In the genomic region with DNA sequence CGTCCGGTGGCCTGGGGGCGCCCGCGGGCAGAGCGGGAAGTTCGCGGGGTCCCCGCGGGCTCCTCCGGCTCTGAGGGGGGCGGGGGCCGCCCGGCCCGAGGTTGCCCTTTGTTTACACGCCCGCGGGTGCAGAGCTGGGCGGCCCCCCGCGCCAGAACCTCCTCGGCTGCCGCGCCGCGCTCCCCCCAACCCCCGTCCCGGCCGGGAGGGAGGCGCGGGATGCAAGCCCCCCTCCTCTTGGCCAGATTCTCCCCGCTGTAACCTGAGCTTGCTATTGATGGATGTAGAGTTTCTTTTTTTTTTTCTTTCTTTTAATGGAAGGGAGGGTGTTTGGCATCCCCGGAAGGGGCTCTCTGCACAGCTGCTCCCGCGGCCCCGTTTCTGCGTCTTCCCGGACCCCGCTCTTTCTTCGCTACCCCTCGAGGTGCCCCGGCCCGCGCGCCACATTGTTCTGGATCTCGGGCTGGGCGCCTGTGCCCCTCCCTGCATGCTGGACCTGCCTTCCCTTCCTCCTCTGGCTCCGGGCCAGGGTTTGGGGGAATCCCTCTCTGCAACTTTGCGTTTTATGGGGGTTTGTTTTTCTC, we compare ENCODE assay signal across 8 cellular contexts. TPM values are rescaled to one million over a fixed set of nuclear protein-coding genes. Genes with fewer than 3 reads are reported as not detected.
A peak's percentile ranks its signal among the peaks of the same experiment; 100 is the strongest.
DNase-seq lines count a peak whose midpoint lies in the region; ATAC-seq and TF ChIP-seq lines count a peak whose summit lies in the region.

No MANE protein-coding gene starts in this region.

- H3K27me3 Mint-ChIP-seq in IgD-negative memory B cell (peaks cover 63% of the 10 kb centered on the region), immature natural killer cell (ENCODE audit: low read depth in 3 of 3) (peaks cover 16 to 42% (median 30%) of the 10 kb centered on the region in 3 donors)
- peaks cover 35% of the 10 kb centered on the region for H3K27me3 Mint-ChIP-seq in activated CD8-positive, alpha-beta T cell treated with anti-CD3 and anti-CD28 coated beads, Interleukin-2, amount 10 ng/mL, durations not matched to agents 7 days and 5 days (ENCODE audit: low read depth)

- no peaks in the 10 kb centered on the region for H3K9me3 Mint-ChIP-seq in IgD-negative memory B cell
- no peaks in the 10 kb centered on the region for H3K9me3 Mint-ChIP-seq in activated CD8-positive, alpha-beta T cell treated with anti-CD3 and anti-CD28 coated beads, Interleukin-2, amount 10 ng/mL, durations not matched to agents 7 days and 5 days (ENCODE audit: insufficient read depth)
- H3K9me3 Mint-ChIP-seq in immature natural killer cell, result no peaks in the 10 kb centered on the region

- peak; percentile 34 for ATAC-seq in activated CD8-positive, alpha-beta T cell treated with anti-CD3 and anti-CD28 coated beads, Interleukin-2, amount 10 ng/mL, durations not matched to agents 7 days and 5 days
- ATAC-seq in HG02798 (IDR thresholded peaks at IDR 0.05; ENCODE audit: poor library complexity, unreplicated experiment), result no peak

- TF ChIP-seq CTCF in tibial artery (IDR thresholded peaks at IDR 0.05), result no peak

- H3K27me3 ChIP-seq in tibial artery, result peaks cover 6 to 96% of the 10 kb centered on the region in 2 donors

- H3K4me1 Mint-ChIP-seq in IgD-negative memory B cell (peaks cover 8 to 10% (median 8%) of the 10 kb centered on the region in 3 donors), immature natural killer cell (peaks cover 16 to 19% of the 10 kb centered on the region in 2 donors)
- peaks cover 54% of the 10 kb centered on the region for H3K4me1 Mint-ChIP-seq in activated CD8-positive, alpha-beta T cell treated with anti-CD3 and anti-CD28 coated beads, Interleukin-2, amount 10 ng/mL, durations not matched to agents 7 days and 5 days (ENCODE audit: low read depth)

- H3K36me3 Mint-ChIP-seq in IgD-negative memory B cell (peaks cover 2% of the 10 kb centered on the region), immature natural killer cell (no peaks in the 10 kb centered on the region)
- peaks cover 27% of the 10 kb centered on the region for H3K36me3 Mint-ChIP-seq in activated CD8-positive, alpha-beta T cell treated with anti-CD3 and anti-CD28 coated beads, Interleukin-2, amount 10 ng/mL, durations not matched to agents 7 days and 5 days (ENCODE audit: low read depth)

- H3K4me3 Mint-ChIP-seq in IgD-negative memory B cell (peak overlapping the region; percentile 77 to 94 (median 86)), immature natural killer cell (peak overlapping the region; percentile 81 to 88 (median 84))
- H3K4me3 Mint-ChIP-seq in activated CD8-positive, alpha-beta T cell treated with anti-CD3 and anti-CD28 coated beads, Interleukin-2, amount 10 ng/mL, durations not matched to agents 7 days and 5 days, result peak overlapping the region; percentile 91

- peak overlapping the region; percentile 45 to 57 for H3K4me3 ChIP-seq in tibial artery

- intact Hi-C loops in tibial artery (cut with DNase I; ENCODE audit: low total_unique reads), result no loop called here

- H3K4me1 ChIP-seq in tibial artery, result peaks cover 0 to 17% (median 14%) of the 10 kb centered on the region in 4 donors

- no peak overlapping the region for H3K27ac ChIP-seq in tibial artery

- no peaks in the 10 kb centered on the region for H3K9me3 ChIP-seq in tibial artery

- CTCF ChIA-PET in activated CD8-positive, alpha-beta T cell treated with anti-CD3 and anti-CD28 coated beads, Interleukin-2, amount 10 ng/mL, durations not matched to agents 7 days and 5 days (lab: Charles Lee), result interaction anchor here (1.0 to 2.4 kb wide), 4 partner anchors 9 to 61 kb away, joined by 3 to 10 read pairs (median 5); a partner anchor contains a TSS

- H3K27ac Mint-ChIP-seq in IgD-negative memory B cell, result peak overlapping the region in 2 of 3 donors; percentile 77 to 83
- H3K27ac Mint-ChIP-seq in activated CD8-positive, alpha-beta T cell treated with anti-CD3 and anti-CD28 coated beads, Interleukin-2, amount 10 ng/mL, durations not matched to agents 7 days and 5 days, result peak overlapping the region; percentile 65
- H3K27ac Mint-ChIP-seq in immature natural killer cell, result peak overlapping the region in 2 of 6 donors; percentile 30 to 35

- DNase-seq in NCI-H2107 treated with DMSO at 0.1 percent for 48 hours (lab: John Stamatoyannopoulos, UW; ENCODE audit: unreplicated experiment), result peak; percentile 41
- DNase-seq in NCI-H2107 (lab: John Stamatoyannopoulos, UW), result no peak
- peak; percentile 36 for DNase-seq in activated CD8-positive, alpha-beta T cell treated with anti-CD3 and anti-CD28 coated beads, Interleukin-2, amount 10 ng/mL, durations not matched to agents 7 days and 5 days
- no peak for DNase-seq in immature natural killer cell
- DNase-seq in tibial artery, result no peak
- DNase-seq in mesenteric fat pad (ENCODE audit: low spot score), result no peak

- POLR2A ChIA-PET in activated CD8-positive, alpha-beta T cell treated with anti-CD3 and anti-CD28 coated beads, Interleukin-2, amount 10 ng/mL, durations not matched to agents 7 days and 5 days (lab: Charles Lee), result interaction anchor here (0.7 kb wide), 1 partner anchor 1734 kb away, joined by 3 read pairs; a partner anchor contains a TSS

- no peaks in the 10 kb centered on the region for H3K36me3 ChIP-seq in tibial artery

RNA-seq across cellular contexts. Expression of a gene that starts 0.6 kb away (rescaled TPM):
- polyA plus RNA-seq in IgD-negative memory B cell (0.26 TPM), immature natural killer cell (under 1 TPM in 1 of 3 donors, not detected in 2; 0.33 TPM)
- total RNA-seq in activated CD8-positive, alpha-beta T cell treated with anti-CD3 and anti-CD28 coated beads, Interleukin-2, amount 10 ng/mL, durations not matched to agents 7 days and 5 days, result 10 to 100 TPM; 16.2 to 16.5 TPM
- 2.9 TPM for total RNA-seq in mesenteric fat pad

RNA-seq across cellular contexts. Expression of a gene that starts 18.3 kb away (rescaled TPM):
- polyA plus RNA-seq in IgD-negative memory B cell (3.2 TPM), immature natural killer cell (1 to 10 TPM in 2 of 3 donors, not detected in 1; 1.4 to 2.5 TPM)
- total RNA-seq in activated CD8-positive, alpha-beta T cell treated with anti-CD3 and anti-CD28 coated beads, Interleukin-2, amount 10 ng/mL, durations not matched to agents 7 days and 5 days, result 1 to 10 TPM; 8.6 to 9.4 TPM
- total RNA-seq in mesenteric fat pad, result 7.5 TPM

RNA-seq across cellular contexts. Expression of a gene that starts 47.9 kb away (rescaled TPM):
- polyA plus RNA-seq in IgD-negative memory B cell (0.89 TPM), immature natural killer cell (under 1 TPM in 2 of 3 donors, not detected in 1; 0.16 to 0.22 TPM)
- under 1 TPM in 1 of 2 experiments, not detected in 1; 0.13 TPM for total RNA-seq in activated CD8-positive, alpha-beta T cell treated with anti-CD3 and anti-CD28 coated beads, Interleukin-2, amount 10 ng/mL, durations not matched to agents 7 days and 5 days
- 0.26 TPM for total RNA-seq in mesenteric fat pad

Comparison
In these comparisons a context has a peak if more than half of its experiments do, and no peak if none do; other contexts are left out.
1. DNase-seq: peak in NCI-H2107 treated with DMSO at 0.1 percent for 48 hours (single experiment) and activated CD8-positive, alpha-beta T cell treated with anti-CD3 and anti-CD28 coated beads, Interleukin-2, amount 10 ng/mL, durations not matched to agents 7 days and 5 days (single experiment); none in NCI-H2107 (single experiment), immature natural killer cell (0 of 3), tibial artery (0 of 2) and mesenteric fat pad (single experiment).
2. Peak in every context shown above with its lines, with median percentiles within 50 percentile points of each other: H3K4me3 Mint-ChIP-seq.